In genomic region chr2:240068193-240068592, GRCh38 we compare ENCODE assay signal across 9 cellular contexts. TPM values are rescaled to one million over a fixed set of nuclear protein-coding genes. Genes with fewer than 3 reads are reported as not detected.
"Had no signal": no experiment of that assay in that cellular context is flagged by ENCODE, and none has a peak within 500 bp of the region (broad histone marks: within the 10 kb centered on the region; RNA-seq: fewer than 3 reads in every experiment).

No MANE protein-coding gene starts in this region.

- H3K4me1 Mint-ChIP-seq: IgD-negative memory B cell had no signal

- H3K4me3 ChIP-seq: K562 had no signal

- H3K27ac ChIP-seq: HL-60 had no signal

- H3K36me3 Mint-ChIP-seq: IgD-negative memory B cell had no signal

- H3K4me3 Mint-ChIP-seq: IgD-negative memory B cell had no signal

- DNase-seq: IMR-90, KBM-7, KG1 had no signal

- H3K27ac Mint-ChIP-seq: IgD-negative memory B cell had no signal

RNA-seq across cellular contexts. Expression of gene OR6B3, which starts 14.9 kb away (rescaled TPM):
- total RNA-seq: HepG2, HT-29, HT1080, IMR-90, K562 had no signal
- polyA plus RNA-seq: HepG2, IgD-negative memory B cell, IMR-90, K562 had no signal

RNA-seq across cellular contexts. Expression of gene OR6B2, which starts 38.0 kb away (rescaled TPM):
- total RNA-seq: HepG2, HT-29, HT1080, IMR-90, K562 had no signal
- polyA plus RNA-seq: HepG2, IgD-negative memory B cell, IMR-90, K562 had no signal
